Comparison of ENCODE assay signal across 10 cellular contexts in genomic region chrX:42943051-42943450, GRCh38.
DNase-seq lines count a peak whose midpoint lies in the region; ATAC-seq and TF ChIP-seq lines count a peak whose summit lies in the region.
"Had no signal": no experiment of that assay in that cellular context is flagged by ENCODE, and none has a peak within 500 bp of the region (broad histone marks: within the 10 kb centered on the region; RNA-seq: fewer than 3 reads in every experiment).

No MANE protein-coding gene starts in this region.

- peaks cover 3% of the 10 kb centered on the region; the same call in 1 of the 2 replicates for H3K9me3 ChIP-seq in OCI-LY1 (ENCODE audit: low read length)

- H3K27me3 Mint-ChIP-seq in memory B cell: no peaks in the 10 kb centered on the region

- H3K4me2 ChIP-seq in OCI-LY1 (ENCODE audit: low read length): peak overlapping the region; percentile 69
- H3K4me2 ChIP-seq: neural progenitor cell had no signal

- peak overlapping the region; percentile 36 for H3K4me3 ChIP-seq in OCI-LY1 (ENCODE audit: low read depth, low read length, poor library complexity, severe bottlenecking)
- H3K4me3 ChIP-seq: cardiac muscle cell, neural progenitor cell had no signal

- H3K27ac Mint-ChIP-seq in memory B cell: peak overlapping the region; percentile 92
- H3K27ac Mint-ChIP-seq: neural progenitor cell had no signal

- peaks cover 10% of the 10 kb centered on the region for H3K36me3 Mint-ChIP-seq in memory B cell
- H3K36me3 Mint-ChIP-seq: neural progenitor cell had no signal

- H3K9ac ChIP-seq in OCI-LY1 (ENCODE audit: low read length): peak overlapping the region; percentile 99
- H3K9ac ChIP-seq: neural progenitor cell had no signal

- H3K27me3 ChIP-seq in OCI-LY1 (ENCODE audit: insufficient read depth, low read length): no peaks in the 10 kb centered on the region
- H3K27me3 ChIP-seq: cardiac muscle cell, neural progenitor cell had no signal

- ATAC-seq in GM18520 (IDR thresholded peaks at IDR 0.05; ENCODE audit: unreplicated experiment) (peak; percentile 18), GM21786 (IDR thresholded peaks at IDR 0.05; ENCODE audit: unreplicated experiment) (peak; percentile 31), memory B cell (ENCODE audit: low read depth) (peak; percentile 34)

- H4K20me1 ChIP-seq in OCI-LY1 (ENCODE audit: insufficient read depth, low read length): no peaks in the 10 kb centered on the region

- H3K4me1 Mint-ChIP-seq in memory B cell: peaks cover 34% of the 10 kb centered on the region
- H3K4me1 Mint-ChIP-seq: neural progenitor cell had no signal

- H3K36me3 ChIP-seq in OCI-LY1 (ENCODE audit: insufficient read depth, low read length): peaks cover 18% of the 10 kb centered on the region; the same call in 1 of the 2 replicates
- H3K36me3 ChIP-seq: cardiac muscle cell, neural progenitor cell had no signal

- peak overlapping the region; percentile 52 for H3K4me3 Mint-ChIP-seq in memory B cell
- H3K4me3 Mint-ChIP-seq: neural progenitor cell had no signal

- H3K4me1 ChIP-seq in OCI-LY1 (ENCODE audit: insufficient read depth, low read length, severe bottlenecking): peaks cover 62% of the 10 kb centered on the region

- H2AFZ ChIP-seq in OCI-LY1 (ENCODE audit: low read length): no peak overlapping the region
- H2AFZ ChIP-seq: neural progenitor cell had no signal

- peaks cover 5% of the 10 kb centered on the region for H3K9me3 Mint-ChIP-seq in memory B cell

- DNase-seq in memory B cell (ENCODE audit: low spot score in 2 of 2): no peak
- DNase-seq in NCI-H187 (lab: John Stamatoyannopoulos, UW): no peak
- no peak for DNase-seq in NCI-H1436 treated with DMSO at 0.1 percent for 48 hours (lab: John Stamatoyannopoulos, UW)
- no peak for DNase-seq in NCI-H2081 (lab: John Stamatoyannopoulos, UW)
- no peak for DNase-seq in GM19238 (ENCODE audit: insufficient read length, low spot score)

- no peaks in the 10 kb centered on the region for H3K9me2 ChIP-seq in OCI-LY1 (ENCODE audit: low read depth, low read length)

- no peaks in the 10 kb centered on the region for H3K79me2 ChIP-seq in OCI-LY1 (ENCODE audit: insufficient read depth, low read length)

- peak overlapping the region; percentile 99 for H3K27ac ChIP-seq in OCI-LY1 (ENCODE audit: low read depth, low read length, poor library complexity, severe bottlenecking)
- H3K27ac ChIP-seq: cardiac muscle cell, neural progenitor cell had no signal

- no peaks in the 10 kb centered on the region for H3F3A ChIP-seq in OCI-LY1 (ENCODE audit: insufficient read depth, low read length)

- no peak for TF ChIP-seq CTCF in OCI-LY1 (IDR thresholded peaks at IDR 0.05; ENCODE audit: low read length)
